2 cellular contexts compared by ENCODE assay signal in genomic region chr17:17342242-17342945, GRCh38.
TF ChIP-seq lines count a peak whose summit lies in the region.

No MANE protein-coding gene starts in this region.

TF ChIP-seq in WTC11, 78 proteins besides CTCF, POLR2A, EP300 and RAD21:
- TF ChIP-seq ZNF512 (CRISPR knock-in tag; IDR thresholded peaks at IDR 0.05; ENCODE audit: borderline replicate concordance) (no peak), TEAD4 (CRISPR knock-in tag; IDR thresholded peaks at IDR 0.05) (no peak), PRDM15 (CRISPR knock-in tag; IDR thresholded peaks at IDR 0.05) (peak; percentile 53; the same call in 1 of the 2 replicates), ATF1 (CRISPR knock-in tag; IDR thresholded peaks at IDR 0.05) (no peak)

TF ChIP-seq in HepG2, 621 proteins besides CTCF, POLR2A, EP300 and RAD21:
- TF ChIP-seq NFKB2 (CRISPR knock-in tag; IDR thresholded peaks at IDR 0.05; ENCODE audit: borderline replicate concordance) (no peak), TEAD3 (CRISPR knock-in tag; optimal IDR thresholded peaks at IDR 0.05; ENCODE audit: borderline replicate concordance) (peak; percentile 80), NRL (CRISPR knock-in tag; IDR thresholded peaks at IDR 0.05; ENCODE audit: borderline replicate concordance) (peak; percentile 29; the same call in 1 of the 2 replicates), PRDM15 (CRISPR knock-in tag; IDR thresholded peaks at IDR 0.05) (peak; percentile 71)
